ENCODE assay signal across 23 cellular contexts in genomic region chr10:121681171-121681752, GRCh38.
DNase-seq lines count a peak whose midpoint lies in the region; ATAC-seq and TF ChIP-seq lines count a peak whose summit lies in the region.
"Had no signal": no experiment of that assay in that cellular context is flagged by ENCODE, and none has a peak within 500 bp of the region (broad histone marks: within the 10 kb centered on the region; RNA-seq: fewer than 3 reads in every experiment).

No MANE protein-coding gene starts in this region.

- no peaks in the 10 kb centered on the region for H3K9me3 Mint-ChIP-seq in progenitor cell of endocrine pancreas (ENCODE audit: low read depth)
- peaks cover 4% of the 10 kb centered on the region for H3K9me3 Mint-ChIP-seq in CD4-positive, alpha-beta T cell

- peaks cover 7% of the 10 kb centered on the region for H3K4me1 Mint-ChIP-seq in progenitor cell of endocrine pancreas (ENCODE audit: low read depth)
- no peaks in the 10 kb centered on the region for H3K4me1 Mint-ChIP-seq in CD4-positive, alpha-beta T cell (ENCODE audit: low read depth)
- H3K4me1 Mint-ChIP-seq: stimulated activated memory B cell treated with anti-CD40 and anti-IgM and Interleukin-4, amounts not matched to agents 10 μg/mL and 1 μg/mL and 100 μg/mL, for 72 hours had no signal

- CTCF ChIA-PET in Panc1 (lab: Charles Lee): no interaction called here
- CTCF ChIA-PET in CD4-positive, alpha-beta T cell (lab: Charles Lee): no interaction called here

- H3K4me3 ChIP-seq in Panc1 (ENCODE audit: low read depth in 2 of 2, low read length in 2 of 2): no peak overlapping the region
- no peak overlapping the region for H3K4me3 ChIP-seq in gastroesophageal sphincter
- H3K4me3 ChIP-seq in lower lobe of right lung: no peak overlapping the region
- H3K4me3 ChIP-seq: A549, GM23248, left ventricle myocardium inferior, MG63, psoas muscle had no signal

- H3K27me3 ChIP-seq in Panc1 (ENCODE audit: control insufficient read depth, insufficient read depth, low read length) (peaks cover 11% of the 10 kb centered on the region), gastroesophageal sphincter (no peaks in the 10 kb centered on the region), lower lobe of right lung (ENCODE audit: low read depth) (peaks cover 4% of the 10 kb centered on the region)
- H3K27me3 ChIP-seq in CD4-positive, alpha-beta T cell (ENCODE audit: control insufficient read depth, insufficient read depth, low read length): no peaks in the 10 kb centered on the region
- H3K27me3 ChIP-seq: MG63 had no signal

- DNase-seq in D341Med (ENCODE audit: low spot score) (peak; percentile 37), Panc1 (ENCODE audit: low read depth, low spot score) (no peak), progenitor cell of endocrine pancreas (ENCODE audit: low spot score, unreplicated experiment) (no peak), DMS153 (lab: John Stamatoyannopoulos, UW) (no peak), lower lobe of right lung (no peak)
- DNase-seq in CD4-positive, alpha-beta T cell: no peak
- DNase-seq: activated CD4-positive, alpha-beta T cell treated with anti-CD3 and anti-CD28 coated beads for 48 hours; activated CD8-positive, alpha-beta memory T cell treated with anti-CD3 and anti-CD28 coated beads, Interleukin-2, amount 50 U/mL, for 4 hours; activated naive CD4-positive, alpha-beta T cell; aorta; DMS53; GM23248; left ventricle myocardium inferior; MG63; NCI-H345; psoas muscle; SW 1271; trophoblast cell had no signal

- TF ChIP-seq POLR2A in gastroesophageal sphincter (IDR thresholded peaks at IDR 0.05): no peak

- POLR2A ChIA-PET in Panc1 (lab: Charles Lee): no interaction called here
- POLR2A ChIA-PET in CD4-positive, alpha-beta T cell (lab: Charles Lee): no interaction called here

- in situ Hi-C loops in Panc1 (cut with HindIII; ENCODE audit: low pct_unique_long_range_greater_than_20kb, low sequenced_read_pairs): no loop called here

- no peak overlapping the region for H3K27ac ChIP-seq in Panc1 (ENCODE audit: low read length)
- peak overlapping the region in 3 of 4 donors; percentile 54 to 62 (median 55) for H3K27ac ChIP-seq in gastroesophageal sphincter
- H3K27ac ChIP-seq in lower lobe of right lung: no peak overlapping the region
- H3K27ac ChIP-seq in CD4-positive, alpha-beta T cell (ENCODE audit: low read depth, low read length): no peak overlapping the region
- H3K27ac ChIP-seq: A549, C4-2B, GM23248, left ventricle myocardium inferior, psoas muscle had no signal

- no peaks in the 10 kb centered on the region for H3K27me3 Mint-ChIP-seq in progenitor cell of endocrine pancreas
- peaks cover 12% of the 10 kb centered on the region for H3K27me3 Mint-ChIP-seq in CD4-positive, alpha-beta T cell
- H3K27me3 Mint-ChIP-seq: stimulated activated memory B cell treated with anti-CD40 and anti-IgM and Interleukin-4, amounts not matched to agents 10 μg/mL and 1 μg/mL and 100 μg/mL, for 72 hours had no signal

- no peaks in the 10 kb centered on the region for H3K36me3 ChIP-seq in Panc1 (ENCODE audit: control insufficient read depth, insufficient read depth, low read length)
- no peaks in the 10 kb centered on the region for H3K36me3 ChIP-seq in gastroesophageal sphincter
- no peaks in the 10 kb centered on the region for H3K36me3 ChIP-seq in lower lobe of right lung
- H3K36me3 ChIP-seq: left ventricle myocardium inferior, MG63 had no signal

- no peak for TF ChIP-seq CTCF in Panc1 (IDR thresholded peaks at IDR 0.05)
- TF ChIP-seq CTCF in gastroesophageal sphincter (IDR thresholded peaks at IDR 0.05): no peak
- no peak for TF ChIP-seq CTCF in progenitor cell of endocrine pancreas (IDR thresholded peaks at IDR 0.05; ENCODE audit: unreplicated experiment)
- TF ChIP-seq CTCF in lower lobe of right lung (IDR thresholded peaks at IDR 0.05): no peak
- no peak for TF ChIP-seq CTCF in CD4-positive, alpha-beta T cell (IDR thresholded peaks at IDR 0.05)

- H3K9me3 ChIP-seq in Panc1 (ENCODE audit: control insufficient read depth, insufficient read depth, low read depth, low read length): no peaks in the 10 kb centered on the region
- peaks cover 0 to 8% (median 0%) of the 10 kb centered on the region in 3 donors for H3K9me3 ChIP-seq in gastroesophageal sphincter
- peaks cover 8% of the 10 kb centered on the region for H3K9me3 ChIP-seq in lower lobe of right lung
- H3K9me3 ChIP-seq in CD4-positive, alpha-beta T cell (ENCODE audit: control insufficient read depth, low read length): no peaks in the 10 kb centered on the region
- H3K9me3 ChIP-seq: A549, MG63, psoas muscle had no signal

- TF ChIP-seq EP300 in gastroesophageal sphincter (IDR thresholded peaks at IDR 0.05): no peak

- ATAC-seq in Panc1 (0 out of 2 replicates have a peak, but pooled peaks have one; percentile 36), gastroesophageal sphincter (no peak), lower lobe of right lung (no peak), GM21447 (IDR thresholded peaks at IDR 0.05; ENCODE audit: unreplicated experiment) (no peak)
- no peak for ATAC-seq in CD4-positive, alpha-beta T cell (ENCODE audit: poor library complexity)
- ATAC-seq: psoas muscle; stimulated activated memory B cell treated with anti-CD40 and anti-IgM and Interleukin-4, amounts not matched to agents 10 μg/mL and 1 μg/mL and 100 μg/mL, for 72 hours had no signal

- H3K36me3 Mint-ChIP-seq in progenitor cell of endocrine pancreas (ENCODE audit: insufficient read depth): no peaks in the 10 kb centered on the region
- no peaks in the 10 kb centered on the region for H3K36me3 Mint-ChIP-seq in CD4-positive, alpha-beta T cell (ENCODE audit: low read depth)
- H3K36me3 Mint-ChIP-seq: stimulated activated memory B cell treated with anti-CD40 and anti-IgM and Interleukin-4, amounts not matched to agents 10 μg/mL and 1 μg/mL and 100 μg/mL, for 72 hours had no signal

- no peak overlapping the region for H3K4me3 Mint-ChIP-seq in progenitor cell of endocrine pancreas (ENCODE audit: low read depth)
- H3K4me3 Mint-ChIP-seq in CD4-positive, alpha-beta T cell: no peak overlapping the region
- H3K4me3 Mint-ChIP-seq: stimulated activated memory B cell treated with anti-CD40 and anti-IgM and Interleukin-4, amounts not matched to agents 10 μg/mL and 1 μg/mL and 100 μg/mL, for 72 hours had no signal

- H3K27ac Mint-ChIP-seq in progenitor cell of endocrine pancreas: peak overlapping the region; percentile 50
- H3K27ac Mint-ChIP-seq in CD4-positive, alpha-beta T cell: no peak overlapping the region
- H3K27ac Mint-ChIP-seq: stimulated activated memory B cell treated with anti-CD40 and anti-IgM and Interleukin-4, amounts not matched to agents 10 μg/mL and 1 μg/mL and 100 μg/mL, for 72 hours had no signal

- BruUV-seq in Panc1 (replicated peaks; lab: Mats Ljungman, UMichigan): no TSS peak

- intact Hi-C loops in Panc1 (cut with micrococcal nuclease; ENCODE audit: unreplicated experiment): no loop called here
- intact Hi-C loops in lower lobe of right lung (cut with DNase I): no loop called here
- intact Hi-C loops in CD4-positive, alpha-beta T cell (cut with DNase I, micrococcal nuclease): no loop called here

- 60 to 68% methylated on average over 2 of the region's 8 CpGs for WGBS in gastroesophageal sphincter (ENCODE audit: low coverage in 1 of 2), 2 donors

- no peaks in the 10 kb centered on the region for H3K4me1 ChIP-seq in Panc1 (ENCODE audit: control insufficient read depth, insufficient read depth, low read length)
- H3K4me1 ChIP-seq in gastroesophageal sphincter: peaks cover 0 to 18% (median 0%) of the 10 kb centered on the region in 3 donors
- H3K4me1 ChIP-seq in lower lobe of right lung: no peaks in the 10 kb centered on the region
- H3K4me1 ChIP-seq: A549, left ventricle myocardium inferior, psoas muscle had no signal

Comparison
In these comparisons a context has a peak if more than half of its experiments do, and no peak if none do; other contexts are left out.
1. H3K27ac ChIP-seq: peak in gastroesophageal sphincter (3 of 4); none in Panc1 (single experiment), lower lobe of right lung (single experiment) and CD4-positive, alpha-beta T cell (single experiment).